ENCODE assay signal across 8 cellular contexts in genomic region chr4:140153744-140154571, GRCh38.
A peak's percentile ranks its signal among the peaks of the same experiment; 100 is the strongest.
DNase-seq lines count a peak whose midpoint lies in the region; ATAC-seq and TF ChIP-seq lines count a peak whose summit lies in the region.

Gene MAML3, minus strand, starts transcription at chr4:140154184. Its CDS starts 857 bp downstream, at chr4:140153327.

- POLR2A ChIA-PET in HEK293T (lab: Yijun Ruan, JAX), result interaction anchor here (0.6 to 1.8 kb wide), 10 partner anchors 16 to 140 kb away, joined by 3 to 16 read pairs (median 4); no protein-coding TSS in a partner anchor

- H3K27me3 Mint-ChIP-seq in activated naive CD4-positive, alpha-beta T cell treated with anti-CD3 and anti-CD28 coated beads, Interleukin-2, amount 50 U/mL, for 24 hours, result no peaks in the 10 kb centered on the region

- DNase-seq in D341Med (ENCODE audit: low spot score), result peak; percentile 92
- DNase-seq in HEK293T (ENCODE audit: extremely low spot score), result peak; percentile 76
- DNase-seq in NCI-H1105 treated with DMSO at 0.1 percent for 48 hours (lab: John Stamatoyannopoulos, UW), result peak; percentile 85
- DNase-seq in globus pallidus (ENCODE audit: low spot score), result peak; percentile 92
- peak; percentile 68 for DNase-seq in non-pigmented ciliary epithelial cell (ENCODE audit: low read depth)
- DNase-seq in stromal cell of bone marrow (ENCODE audit: low read depth), result peak; percentile 92

- H3K4me1 Mint-ChIP-seq in activated naive CD4-positive, alpha-beta T cell treated with anti-CD3 and anti-CD28 coated beads, Interleukin-2, amount 50 U/mL, for 24 hours, result peaks cover 59% of the 10 kb centered on the region

- no peaks in the 10 kb centered on the region for H3K9me3 Mint-ChIP-seq in activated naive CD4-positive, alpha-beta T cell treated with anti-CD3 and anti-CD28 coated beads, Interleukin-2, amount 50 U/mL, for 24 hours

- ATAC-seq in SK-N-SH treated with all-trans-retinoic acid at 6 μM for 48 hours, result peak; percentile 18

- H3K27ac Mint-ChIP-seq in activated naive CD4-positive, alpha-beta T cell treated with anti-CD3 and anti-CD28 coated beads, Interleukin-2, amount 50 U/mL, for 24 hours, result peak within 1 kb of the TSS; percentile 80

- CTCF ChIA-PET in HEK293T (lab: Yijun Ruan, JAX), result interaction anchor here (0.8 to 1.3 kb wide), 2 partner anchors 17 to 98 kb away, joined by 3 to 5 read pairs; no protein-coding TSS in a partner anchor

- no peaks in the 10 kb centered on the region for H3K36me3 Mint-ChIP-seq in activated naive CD4-positive, alpha-beta T cell treated with anti-CD3 and anti-CD28 coated beads, Interleukin-2, amount 50 U/mL, for 24 hours

- H3K4me3 Mint-ChIP-seq in activated naive CD4-positive, alpha-beta T cell treated with anti-CD3 and anti-CD28 coated beads, Interleukin-2, amount 50 U/mL, for 24 hours, result peak within 1 kb of the TSS; percentile 93

TF ChIP-seq in HEK293T, 16 proteins besides CTCF, POLR2A, EP300 and RAD21:
- TF ChIP-seq FOXA1 (IDR thresholded peaks at IDR 0.05), result no peak
- no peak for TF ChIP-seq HDGF (IDR thresholded peaks at IDR 0.05; ENCODE audit: borderline replicate concordance)
- no peak for TF ChIP-seq NFRKB (IDR thresholded peaks at IDR 0.05)
- TF ChIP-seq SP1 (IDR thresholded peaks at IDR 0.05), result no peak
- TF ChIP-seq TARDBP (IDR thresholded peaks at IDR 0.05), result peak; percentile 50; the same call in 1 of the 2 replicates
- peak; percentile 79 for TF ChIP-seq PKNOX1 (IDR thresholded peaks at IDR 0.05)
- peak; percentile 36; the same call in 1 of the 2 replicates for TF ChIP-seq ZNF384 (IDR thresholded peaks at IDR 0.05)
- 0 out of 2 replicates have a peak, but pooled peaks have one; percentile 13 for TF ChIP-seq LEF1 (IDR thresholded peaks at IDR 0.05; ENCODE audit: borderline replicate concordance)
- TF ChIP-seq ARNT (IDR thresholded peaks at IDR 0.05), result peak; percentile 85
- TF ChIP-seq CTBP1 (IDR thresholded peaks at IDR 0.05; ENCODE audit: borderline replicate concordance), result peak; percentile 64; the same call in 1 of the 2 replicates
- TF ChIP-seq ELF4 (IDR thresholded peaks at IDR 0.05), result no peak
- TF ChIP-seq FOXM1 (IDR thresholded peaks at IDR 0.05; ENCODE audit: borderline replicate concordance), result peak; percentile 78; the same call in 1 of the 2 replicates
- no peak for TF ChIP-seq SUZ12 (IDR thresholded peaks at IDR 0.05)
- TF ChIP-seq L3MBTL2 (conservative IDR thresholded peaks at IDR 0.05), result peak; percentile 73
- TF ChIP-seq FOXK2 (IDR thresholded peaks at IDR 0.05), result no peak
- no peak for TF ChIP-seq BHLHE40 (IDR thresholded peaks at IDR 0.05; ENCODE audit: borderline replicate concordance)
TF ChIP-seq in HEK293T: peak in this region for 8.

TF ChIP-seq in SK-N-SH treated with all-trans-retinoic acid at 6 μM for 48 hours, 23 proteins besides CTCF, POLR2A, EP300 and RAD21 (continues in another document):
- TF ChIP-seq, protein P1, sequence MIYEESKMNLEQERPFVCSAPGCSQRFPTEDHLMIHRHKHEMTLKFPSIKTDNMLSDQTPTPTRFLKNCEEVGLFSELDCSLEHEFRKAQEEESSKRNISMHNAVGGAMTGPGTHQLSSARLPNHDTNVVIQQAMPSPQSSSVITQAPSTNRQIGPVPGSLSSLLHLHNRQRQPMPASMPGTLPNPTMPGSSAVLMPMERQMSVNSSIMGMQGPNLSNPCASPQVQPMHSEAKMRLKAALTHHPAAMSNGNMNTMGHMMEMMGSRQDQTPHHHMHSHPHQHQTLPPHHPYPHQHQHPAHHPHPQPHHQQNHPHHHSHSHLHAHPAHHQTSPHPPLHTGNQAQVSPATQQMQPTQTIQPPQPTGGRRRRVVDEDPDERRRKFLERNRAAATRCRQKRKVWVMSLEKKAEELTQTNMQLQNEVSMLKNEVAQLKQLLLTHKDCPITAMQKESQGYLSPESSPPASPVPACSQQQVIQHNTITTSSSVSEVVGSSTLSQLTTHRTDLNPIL (CRISPR knock-in tag; IDR thresholded peaks at IDR 0.05; ENCODE audit: low read depth), result no peak
- TF ChIP-seq BACH2 (CRISPR knock-in tag; IDR thresholded peaks at IDR 0.05; ENCODE audit: borderline replicate concordance), result no peak
- TF ChIP-seq ARNTL (CRISPR knock-in tag; IDR thresholded peaks at IDR 0.05; ENCODE audit: borderline replicate concordance, low read depth), result 0 out of 2 replicates have a peak, but pooled peaks have one; percentile 31
- TF ChIP-seq TOX (CRISPR knock-in tag; IDR thresholded peaks at IDR 0.05; ENCODE audit: borderline replicate concordance), result no peak
- TF ChIP-seq ZFP30 (CRISPR knock-in tag; IDR thresholded peaks at IDR 0.05), result no peak
- TF ChIP-seq OSR1 (CRISPR knock-in tag; IDR thresholded peaks at IDR 0.05), result 0 out of 2 replicates have a peak, but pooled peaks have one; percentile 34
- TF ChIP-seq ISL1 (CRISPR knock-in tag; IDR thresholded peaks at IDR 0.05), result no peak; the same call in 1 of the 2 replicates
- TF ChIP-seq ZNF70 (CRISPR knock-in tag; IDR thresholded peaks at IDR 0.05), result peak; percentile 63; the same call in 1 of the 2 replicates
- TF ChIP-seq, protein P2, sequence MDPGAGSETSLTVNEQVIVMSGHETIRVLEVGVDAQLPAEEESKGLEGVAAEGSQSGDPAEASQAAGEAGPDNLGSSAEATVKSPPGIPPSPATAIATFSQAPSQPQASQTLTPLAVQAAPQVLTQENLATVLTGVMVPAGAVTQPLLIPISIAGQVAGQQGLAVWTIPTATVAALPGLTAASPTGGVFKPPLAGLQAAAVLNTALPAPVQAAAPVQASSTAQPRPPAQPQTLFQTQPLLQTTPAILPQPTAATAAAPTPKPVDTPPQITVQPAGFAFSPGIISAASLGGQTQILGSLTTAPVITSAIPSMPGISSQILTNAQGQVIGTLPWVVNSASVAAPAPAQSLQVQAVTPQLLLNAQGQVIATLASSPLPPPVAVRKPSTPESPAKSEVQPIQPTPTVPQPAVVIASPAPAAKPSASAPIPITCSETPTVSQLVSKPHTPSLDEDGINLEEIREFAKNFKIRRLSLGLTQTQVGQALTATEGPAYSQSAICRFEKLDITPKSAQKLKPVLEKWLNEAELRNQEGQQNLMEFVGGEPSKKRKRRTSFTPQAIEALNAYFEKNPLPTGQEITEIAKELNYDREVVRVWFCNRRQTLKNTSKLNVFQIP (CRISPR knock-in tag; IDR thresholded peaks at IDR 0.05; ENCODE audit: borderline replicate concordance, low read depth), result peak; percentile 71; the same call in 1 of the 2 replicates
- TF ChIP-seq PPARA (CRISPR knock-in tag; IDR thresholded peaks at IDR 0.05; ENCODE audit: borderline replicate concordance), result no peak
- TF ChIP-seq ZNF565 (CRISPR knock-in tag; conservative IDR thresholded peaks at IDR 0.05; ENCODE audit: low read depth), result no peak
- TF ChIP-seq ZNF8 (CRISPR knock-in tag; IDR thresholded peaks at IDR 0.05), result no peak
- TF ChIP-seq CSDC2 (CRISPR knock-in tag; IDR thresholded peaks at IDR 0.05), result peak; percentile 78; the same call in 1 of the 2 replicates
- TF ChIP-seq TCF4 (CRISPR knock-in tag; IDR thresholded peaks at IDR 0.05; ENCODE audit: borderline replicate concordance), result peak; percentile 28; the same call in 1 of the 2 replicates
- TF ChIP-seq GLIS3 (CRISPR knock-in tag; IDR thresholded peaks at IDR 0.05), result 0 out of 2 replicates have a peak, but pooled peaks have one; percentile 67
- TF ChIP-seq, protein P3, sequence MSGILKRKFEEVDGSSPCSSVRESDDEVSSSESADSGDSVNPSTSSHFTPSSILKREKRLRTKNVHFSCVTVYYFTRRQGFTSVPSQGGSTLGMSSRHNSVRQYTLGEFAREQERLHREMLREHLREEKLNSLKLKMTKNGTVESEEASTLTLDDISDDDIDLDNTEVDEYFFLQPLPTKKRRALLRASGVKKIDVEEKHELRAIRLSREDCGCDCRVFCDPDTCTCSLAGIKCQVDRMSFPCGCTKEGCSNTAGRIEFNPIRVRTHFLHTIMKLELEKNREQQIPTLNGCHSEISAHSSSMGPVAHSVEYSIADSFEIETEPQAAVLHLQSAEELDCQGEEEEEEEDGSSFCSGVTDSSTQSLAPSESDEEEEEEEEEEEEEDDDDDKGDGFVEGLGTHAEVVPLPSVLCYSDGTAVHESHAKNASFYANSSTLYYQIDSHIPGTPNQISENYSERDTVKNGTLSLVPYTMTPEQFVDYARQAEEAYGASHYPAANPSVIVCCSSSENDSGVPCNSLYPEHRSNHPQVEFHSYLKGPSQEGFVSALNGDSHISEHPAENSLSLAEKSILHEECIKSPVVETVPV (CRISPR knock-in tag; IDR thresholded peaks at IDR 0.05), result no peak
- no peak for TF ChIP-seq RARB (CRISPR knock-in tag; IDR thresholded peaks at IDR 0.05)
- TF ChIP-seq TSHZ2 (CRISPR knock-in tag; IDR thresholded peaks at IDR 0.05), result peak; percentile 92
- TF ChIP-seq ESRRG (CRISPR knock-in tag; IDR thresholded peaks at IDR 0.05), result no peak
- peak; percentile 78 for TF ChIP-seq ZFP3 (CRISPR knock-in tag; IDR thresholded peaks at IDR 0.05)
- no peak for TF ChIP-seq ZC3H10 (CRISPR knock-in tag; IDR thresholded peaks at IDR 0.05)
- TF ChIP-seq SNAI2 (CRISPR knock-in tag; IDR thresholded peaks at IDR 0.05), result peak; percentile 45; the same call in 1 of the 2 replicates

Comparison
In these comparisons a context has a peak if more than half of its experiments do, and no peak if none do; other contexts are left out.
1. Peak in every context shown above with its lines: DNase-seq and ATAC-seq.